ENCODE assay signal across 19 cellular contexts in the genomic region with DNA sequence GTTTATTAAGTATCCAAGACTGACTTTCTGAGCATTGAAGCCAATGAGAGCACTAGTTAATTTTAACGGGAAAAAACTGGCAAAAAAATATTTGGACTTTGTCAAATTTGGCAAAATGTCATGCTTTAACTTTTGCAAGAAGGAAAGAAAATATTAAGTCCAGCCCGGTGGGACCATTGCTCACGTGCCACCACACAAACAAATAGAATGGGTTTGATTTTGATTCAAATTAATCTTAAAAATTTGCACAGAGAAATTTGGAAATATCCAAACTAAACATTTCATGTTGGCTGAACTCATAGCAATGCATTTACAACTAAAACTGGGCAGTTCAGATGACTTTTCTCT.
DNase-seq lines count a peak whose midpoint lies in the region; ATAC-seq and TF ChIP-seq lines count a peak whose summit lies in the region.
"Had no signal": no experiment of that assay in that cellular context is flagged by ENCODE, and none has a peak within 500 bp of the region (broad histone marks: within the 10 kb centered on the region; RNA-seq: fewer than 3 reads in every experiment).

No MANE protein-coding gene starts in this region.

- H3K4me1 ChIP-seq in adipocyte (ENCODE audit: control insufficient read depth, insufficient read depth, low read length) (peaks cover 87% of the 10 kb centered on the region), subcutaneous abdominal adipose tissue (ENCODE audit: control insufficient read depth in 5 of 5, insufficient read depth in 5 of 5, low read length in 5 of 5) (peaks cover 7 to 63% (median 41%) of the 10 kb centered on the region in 5 donors)

- ATAC-seq in left lobe of liver (peak; percentile 68), HG02970 (IDR thresholded peaks at IDR 0.05; ENCODE audit: low FRiP score, unreplicated experiment) (no peak), HG03196 (IDR thresholded peaks at IDR 0.05; ENCODE audit: unreplicated experiment) (no peak)
- ATAC-seq: K562 had no signal

- H3K27ac ChIP-seq in coronary artery (peak overlapping the region; percentile 27 to 64), subcutaneous abdominal adipose tissue (ENCODE audit: low read depth, low read length) (peak overlapping the region; percentile 98)

- H3K9ac ChIP-seq in adipocyte (ENCODE audit: low read length) (peak overlapping the region; percentile 85), subcutaneous abdominal adipose tissue (ENCODE audit: low read length in 5 of 5) (peak overlapping the region in 1 of 5 donors; percentile 82)

- H3K9me3 ChIP-seq in adipocyte (ENCODE audit: control insufficient read depth, low read length): no peaks in the 10 kb centered on the region
- no peaks in the 10 kb centered on the region for H3K9me3 ChIP-seq in subcutaneous abdominal adipose tissue (ENCODE audit: control insufficient read depth in 5 of 5, low read length in 5 of 5)
- H3K9me3 ChIP-seq: BE2C, MG63 had no signal

- no peak for DNase-seq in adipocyte (ENCODE audit: low read depth)
- no peak for DNase-seq in coronary artery (ENCODE audit: low spot score)
- DNase-seq in left lobe of liver (ENCODE audit: low spot score): peak; percentile 59
- DNase-seq in inferior parietal cortex (ENCODE audit: extremely low spot score): no peak
- DNase-seq in NCI-H2171 treated with DMSO at 0.1 percent for 48 hours (lab: John Stamatoyannopoulos, UW): no peak
- DNase-seq: BE2C, EL, GF-D8, H7, MG63, NCI-H1417, NCI-H1694 treated with DMSO at 0.1 percent for 48 hours, NCI-H446 treated with DMSO at 0.1 percent for 48 hours, NCI-H526 treated with DMSO at 0.1 percent for 48 hours, SHP77 had no signal

- H3K4me3 ChIP-seq in adipocyte (ENCODE audit: low read length) (peak overlapping the region; percentile 21), coronary artery (no peak overlapping the region), subcutaneous abdominal adipose tissue (ENCODE audit: low read depth in 1 of 5, low read length in 5 of 5) (no peak overlapping the region)
- H3K4me3 ChIP-seq: K562, MG63 had no signal

- H3K36me3 ChIP-seq in adipocyte (ENCODE audit: control insufficient read depth, insufficient read depth, low read length, severe bottlenecking) (peaks cover 36% of the 10 kb centered on the region), subcutaneous abdominal adipose tissue (ENCODE audit: control insufficient read depth in 5 of 5, insufficient read depth in 5 of 5, low read length in 5 of 5) (peaks cover 19 to 29% (median 23%) of the 10 kb centered on the region in 5 donors)
- H3K36me3 ChIP-seq: BE2C, MG63 had no signal

- H3K27me3 ChIP-seq in adipocyte (replicated peaks; ENCODE audit: control insufficient read depth, insufficient read depth, low read length) (no peaks in the 10 kb centered on the region), subcutaneous abdominal adipose tissue (ENCODE audit: control insufficient read depth in 5 of 5, insufficient read depth in 4 of 5, low read length in 5 of 5) (no peaks in the 10 kb centered on the region)
- H3K27me3 ChIP-seq: BE2C, MG63 had no signal

- no peak for TF ChIP-seq CTCF in coronary artery (IDR thresholded peaks at IDR 0.05)
